Comparison of ENCODE assay signal across 8 cellular contexts in genomic region chr2:141911485-141912066, GRCh38.
DNase-seq lines count a peak whose midpoint lies in the region; ATAC-seq, FAIRE-seq and TF ChIP-seq lines count a peak whose summit lies in the region.

No MANE protein-coding gene starts in this region.

- no peak overlapping the region for H2AFZ ChIP-seq in osteoblast (ENCODE audit: low read length)

- no peaks in the 10 kb centered on the region for H3F3A ChIP-seq in DOHH2 (ENCODE audit: control insufficient read depth, insufficient read depth)

- H3K79me2 ChIP-seq in DOHH2 (ENCODE audit: control insufficient read depth, low read length) (no peaks in the 10 kb centered on the region), osteoblast (ENCODE audit: insufficient read depth, low read length) (no peaks in the 10 kb centered on the region)

- DNase-seq in SKM-1 (lab: John Stamatoyannopoulos, UW; ENCODE audit: unreplicated experiment) (peak; percentile 7), kidney glomerular epithelial cell (lab: John Stamatoyannopoulos, UW) (peak; percentile 9), osteoblast (ENCODE audit: insufficient read length, low spot score, missing footprints) (no peak), DMS79 treated with DMSO at 0.1 percent for 48 hours (lab: John Stamatoyannopoulos, UW) (no peak), kidney (no peak)

- no peak for FAIRE-seq in kidney (lab: Jason Lieb, UNC)

- no peak overlapping the region for H3K9ac ChIP-seq in kidney (ENCODE audit: low read length in 2 of 2)

- peak; percentile 71 for ATAC-seq in GM19372 (IDR thresholded peaks at IDR 0.05; ENCODE audit: low read depth, unreplicated experiment)
- ATAC-seq in HG03442 (IDR thresholded peaks at IDR 0.05; ENCODE audit: unreplicated experiment) = peak; percentile 90

- H3K36me3 ChIP-seq in DOHH2 (ENCODE audit: control insufficient read depth, low read length) = no peaks in the 10 kb centered on the region
- H3K36me3 ChIP-seq in osteoblast (ENCODE audit: insufficient read depth, low read length) = no peaks in the 10 kb centered on the region
- H3K36me3 ChIP-seq in kidney (ENCODE audit: control insufficient read depth in 1 of 2, insufficient read depth in 2 of 2, low read length in 2 of 2) = no peaks in the 10 kb centered on the region

- H3K4me2 ChIP-seq in DOHH2 (ENCODE audit: low read length) = no peak overlapping the region
- no peak overlapping the region for H3K4me2 ChIP-seq in osteoblast (ENCODE audit: insufficient read depth, low read length)

- H3K9me2 ChIP-seq in DOHH2 (replicated peaks; ENCODE audit: control insufficient read depth, low read length) = no peaks in the 10 kb centered on the region

- H3K27ac ChIP-seq in DOHH2 (ENCODE audit: low read depth, low read length) = no peak overlapping the region
- H3K27ac ChIP-seq in osteoblast (ENCODE audit: low read depth, low read length) = no peak overlapping the region
- H3K27ac ChIP-seq in kidney (ENCODE audit: low read depth in 2 of 2, low read length in 2 of 2) = no peak overlapping the region

- H3K4me1 ChIP-seq in DOHH2 (ENCODE audit: control insufficient read depth, low read length) = no peaks in the 10 kb centered on the region
- H3K4me1 ChIP-seq in osteoblast (ENCODE audit: insufficient read depth, low read length) = no peaks in the 10 kb centered on the region
- H3K4me1 ChIP-seq in kidney (ENCODE audit: control insufficient read depth in 1 of 2, insufficient read depth in 1 of 2, low read depth in 1 of 2, low read length in 2 of 2) = no peaks in the 10 kb centered on the region

- intact Hi-C loops in kidney (cut with DNase I) = no loop called here

- H4K20me1 ChIP-seq in DOHH2 (ENCODE audit: control insufficient read depth, insufficient read depth, low read depth, low read length) = no peaks in the 10 kb centered on the region
- H4K20me1 ChIP-seq in osteoblast (ENCODE audit: insufficient read depth, low read length) = no peaks in the 10 kb centered on the region

- H3K9me3 ChIP-seq in DOHH2 (ENCODE audit: control insufficient read depth, insufficient read depth, low read length) (no peaks in the 10 kb centered on the region), osteoblast (ENCODE audit: low read depth, low read length) (no peaks in the 10 kb centered on the region), kidney (ENCODE audit: control insufficient read depth in 1 of 2, low read length in 2 of 2) (no peaks in the 10 kb centered on the region)

- H3K27me3 ChIP-seq in DOHH2 (ENCODE audit: control insufficient read depth, low read length) (no peaks in the 10 kb centered on the region), osteoblast (ENCODE audit: insufficient read depth, low read length) (no peaks in the 10 kb centered on the region)

- H3K4me3 ChIP-seq in DOHH2 (ENCODE audit: low read length) = no peak overlapping the region
- no peak overlapping the region for H3K4me3 ChIP-seq in osteoblast (ENCODE audit: insufficient read depth, low read length)
- H3K4me3 ChIP-seq in kidney (ENCODE audit: low read length in 2 of 2) = no peak overlapping the region

- peak; percentile 66 for TF ChIP-seq CTCF in DOHH2 (IDR thresholded peaks at IDR 0.05; ENCODE audit: low read depth, low read length, poor library complexity, severe bottlenecking)
- no peak for TF ChIP-seq CTCF in osteoblast (IDR thresholded peaks at IDR 0.05; ENCODE audit: extremely low read depth, low read depth, low read length)
- TF ChIP-seq CTCF in kidney (IDR thresholded peaks at IDR 0.05; ENCODE audit: borderline replicate concordance, extremely low read depth, insufficient read depth) = no peak

Comparison
In these comparisons a context has a peak if more than half of its experiments do, and no peak if none do; other contexts are left out.
1. DNase-seq: peak in SKM-1 (single experiment) and kidney glomerular epithelial cell (single experiment); none in osteoblast (single experiment), DMS79 treated with DMSO at 0.1 percent for 48 hours (single experiment) and kidney (single experiment).